ENCODE assay signal across 10 cellular contexts in genomic region chr6:26309731-26310142, GRCh38. TPM values are rescaled to one million over a fixed set of nuclear protein-coding genes. Genes with fewer than 3 reads are reported as not detected.
DNase-seq lines count a peak whose midpoint lies in the region; ATAC-seq, FAIRE-seq and TF ChIP-seq lines count a peak whose summit lies in the region.
"Had no signal": no experiment of that assay in that cellular context is flagged by ENCODE, and none has a peak within 500 bp of the region (broad histone marks: within the 10 kb centered on the region; RNA-seq: fewer than 3 reads in every experiment).

No MANE protein-coding gene starts in this region.

- H3K27me3 ChIP-seq in suprapubic skin, result no peaks in the 10 kb centered on the region

- H3K27ac Mint-ChIP-seq in T-helper 17 cell, result peak overlapping the region; percentile 93

- TF ChIP-seq EP300 in suprapubic skin (IDR thresholded peaks at IDR 0.05), result no peak

- no peak overlapping the region for H3K27ac ChIP-seq in suprapubic skin

- H3K36me3 Mint-ChIP-seq in T-helper 17 cell (ENCODE audit: low read depth), result no peaks in the 10 kb centered on the region

- 86% methylated on average over 3 of the region's 3 CpGs for WGBS in suprapubic skin

- no peak for TF ChIP-seq POLR2A in suprapubic skin (IDR thresholded peaks at IDR 0.05)

- no peaks in the 10 kb centered on the region for H3K9me3 ChIP-seq in T-helper 17 cell (ENCODE audit: control insufficient read depth, low read length, poor library complexity, severe bottlenecking)
- no peaks in the 10 kb centered on the region for H3K9me3 ChIP-seq in suprapubic skin

- H3K4me1 Mint-ChIP-seq in T-helper 17 cell, result peaks cover 35% of the 10 kb centered on the region

- TF ChIP-seq CTCF in suprapubic skin (IDR thresholded peaks at IDR 0.05), result no peak

- no peak overlapping the region for H3K4me3 Mint-ChIP-seq in T-helper 17 cell

- ATAC-seq in GM18909 (IDR thresholded peaks at IDR 0.05; ENCODE audit: poor library complexity, unreplicated experiment), result peak; percentile 57
- peak; percentile 35 for ATAC-seq in HG02798 (IDR thresholded peaks at IDR 0.05; ENCODE audit: poor library complexity, unreplicated experiment)
- ATAC-seq in T-helper 17 cell, result no peak
- ATAC-seq: sciatic nerve had no signal

- no peak for DNase-seq in T-helper 17 cell
- peak; percentile 97 for DNase-seq in kidney tubule cell (ENCODE audit: low spot score)
- DNase-seq in DMS53 (lab: John Stamatoyannopoulos, UW), result no peak
- no peak for DNase-seq in NCI-H2196 (lab: John Stamatoyannopoulos, UW; ENCODE audit: unreplicated experiment)
- no peak for DNase-seq in urothelium cell line (ENCODE audit: low spot score)
- no peak for DNase-seq in suprapubic skin (ENCODE audit: low spot score in 2 of 2)
- DNase-seq: NCI-H146 had no signal

- H3K4me1 ChIP-seq in suprapubic skin, result peaks cover 15% of the 10 kb centered on the region

- H3K27me3 Mint-ChIP-seq in T-helper 17 cell, result no peaks in the 10 kb centered on the region

- no peaks in the 10 kb centered on the region for H3K36me3 ChIP-seq in suprapubic skin

- FAIRE-seq in urothelium cell line (lab: Jason Lieb, UNC), result no peak

- no peak overlapping the region for H3K4me3 ChIP-seq in suprapubic skin

RNA-seq across cellular contexts. Expression of gene BTN3A2, which starts 55.3 kb away (rescaled TPM):
- 100 to 1,000 TPM; 115 to 147 TPM for total RNA-seq in T-helper 17 cell
- total RNA-seq in suprapubic skin, result 10 to 100 TPM; 15.2 to 29.6 (median 23.7) TPM
